Comparison of ENCODE assay signal across 21 cellular contexts in the genomic region with DNA sequence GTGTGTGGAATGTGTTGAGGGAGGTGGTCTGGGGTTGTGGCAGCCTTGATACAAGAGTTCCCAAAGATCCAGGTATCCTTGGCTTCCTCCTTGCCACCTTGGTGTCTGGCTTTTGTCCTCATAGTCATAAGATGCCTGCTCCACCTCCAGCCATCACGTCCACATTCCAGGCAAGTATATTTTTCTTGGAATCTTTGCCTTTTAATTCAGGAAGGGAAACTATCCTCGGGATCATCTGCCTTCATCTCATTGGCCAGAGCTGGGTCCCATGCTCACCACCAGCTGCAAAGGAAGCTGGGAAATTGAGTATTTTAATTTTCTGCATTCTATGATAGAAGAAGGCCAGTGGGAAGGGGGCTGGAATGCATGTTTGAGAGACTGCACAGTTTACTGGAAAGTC.
A peak's percentile ranks its signal among the peaks of the same experiment; 100 is the strongest.
DNase-seq lines count a peak whose midpoint lies in the region; ATAC-seq and TF ChIP-seq lines count a peak whose summit lies in the region.
"Had no signal": no experiment of that assay in that cellular context is flagged by ENCODE, and none has a peak within 500 bp of the region (broad histone marks: within the 10 kb centered on the region; RNA-seq: fewer than 3 reads in every experiment).

No MANE protein-coding gene starts in this region.

- H2BK20ac ChIP-seq in IMR-90 (ENCODE audit: low read depth, low read length): no peak overlapping the region

- peaks cover 8% of the 10 kb centered on the region; the same call in 1 of the 2 replicates for H3K27me3 ChIP-seq in IMR-90 (ENCODE audit: control insufficient read depth, insufficient read depth, low read length)
- H3K27me3 ChIP-seq: ovary had no signal

- CTCF ChIA-PET in IMR-90 (lab: Yijun Ruan, JAX): no interaction called here

- peaks cover 5% of the 10 kb centered on the region for H3K9me3 ChIP-seq in IMR-90 (ENCODE audit: control insufficient read depth, insufficient read depth, low read length)
- H3K9me3 ChIP-seq: ovary, thoracic aorta had no signal

- H4K5ac ChIP-seq in IMR-90 (ENCODE audit: low read depth, low read length): no peak overlapping the region

- H4K8ac ChIP-seq in IMR-90 (ENCODE audit: low read depth in 2 of 2, low read length in 2 of 2): no peak overlapping the region

- WGBS in IMR-90 (ENCODE audit: extremely low coverage in 2 of 2, insufficient read length in 1 of 2), 2 experiments: no CpG with 5 or more reads among the region's 2 CpGs

- TF ChIP-seq CTCF in IMR-90 (conservative IDR thresholded peaks at IDR 0.05; ENCODE audit: low read depth, low read length): no peak

- POLR2A ChIA-PET in IMR-90 (lab: Charles Lee; ENCODE audit: unreplicated experiment): interaction anchor here (0.6 kb wide), 1 partner anchor 55 kb away, joined by 3 read pairs; no protein-coding TSS in a partner anchor

- intact Hi-C loops in IMR-90 (cut with micrococcal nuclease) (no loop called here), Right ventricle myocardium superior (cut with DNase I) (no loop called here)

- BruUV-seq in IMR-90 (replicated peaks; lab: Mats Ljungman, UMichigan): no TSS peak

- H4K91ac ChIP-seq in IMR-90 (ENCODE audit: insufficient read depth, low read depth, low read length): no peak overlapping the region

- H3K14ac ChIP-seq in IMR-90 (replicated peaks; ENCODE audit: low read depth, low read length): no peak overlapping the region

- no peak overlapping the region for H3K9ac ChIP-seq in IMR-90 (ENCODE audit: low read depth, low read length)

- H2AK5ac ChIP-seq in IMR-90 (ENCODE audit: low read depth, low read length): no peak overlapping the region

- H3K23ac ChIP-seq in IMR-90 (ENCODE audit: low read depth, low read length): no peak overlapping the region

- H3K27ac ChIP-seq in IMR-90 (ENCODE audit: insufficient read depth, low read length): no peak overlapping the region
- H3K27ac ChIP-seq: heart left ventricle, ovary, RWPE1, spleen, thoracic aorta had no signal

- H3K36me3 ChIP-seq in IMR-90 (ENCODE audit: control insufficient read depth, insufficient read depth, low read length): no peaks in the 10 kb centered on the region
- H3K36me3 ChIP-seq: heart left ventricle, ovary, spleen, thoracic aorta had no signal

- in situ Hi-C loops in IMR-90 (cut with MboI; ENCODE audit: low sequenced_read_pairs): no loop called here

- H3K79me1 ChIP-seq in IMR-90 (ENCODE audit: low read depth in 1 of 2, low read length in 2 of 2): no peaks in the 10 kb centered on the region

- no peak overlapping the region for H2AK9ac ChIP-seq in IMR-90 (replicated peaks; ENCODE audit: low read depth, low read length, poor library complexity)

- no peak for DNase-seq in IMR-90
- peak; percentile 42 for DNase-seq in islet precursor cell
- no peak for DNase-seq in central memory CD4-positive, alpha-beta T cell
- DNase-seq in Right ventricle myocardium superior: no peak
- no peak for DNase-seq in NCI-H1930 (lab: John Stamatoyannopoulos, UW)
- DNase-seq: activated CD4-positive, alpha-beta memory T cell treated with anti-CD3 and anti-CD28 coated beads for 36 hours; aorta; CD4-positive, alpha-beta memory T cell; naive thymus-derived CD8-positive, alpha-beta T cell; NCI-H1694; NCI-H526 treated with DMSO at 0.1 percent for 48 hours; ovary; right cardiac atrium; spleen; stimulated activated CD4-positive, alpha-beta T cell treated with anti-CD3 and anti-CD28 coated beads, Interleukin-4, amount 100 ng/mL, for 24 hours; stimulated activated naive CD4-positive, alpha-beta T cell had no signal

- no peaks in the 10 kb centered on the region for H3K9me1 ChIP-seq in IMR-90 (ENCODE audit: insufficient read depth, low read length)

- H3K56ac ChIP-seq in IMR-90 (ENCODE audit: extremely low read depth, insufficient read depth, low read length): no peak overlapping the region

- H2AFZ ChIP-seq in IMR-90 (replicated peaks; ENCODE audit: low read length, poor library complexity): no peak overlapping the region

- no peak overlapping the region for H3K4me2 ChIP-seq in IMR-90 (ENCODE audit: low read depth, low read length)

- H4K20me1 ChIP-seq in IMR-90 (ENCODE audit: insufficient read depth, low read length): no peaks in the 10 kb centered on the region

- no peak overlapping the region for H2BK5ac ChIP-seq in IMR-90 (ENCODE audit: low read depth, low read length, poor library complexity, severe bottlenecking)

- no peak overlapping the region for H2BK120ac ChIP-seq in IMR-90 (ENCODE audit: low read depth, low read length)

- TF ChIP-seq POLR2A in IMR-90 (IDR thresholded peaks at IDR 0.05; ENCODE audit: low read depth, low read length): no peak

- dilution Hi-C loops in IMR-90 (cut with HindIII; ENCODE audit: low sequenced_read_pairs, unreplicated experiment): no loop called here

- H3K18ac ChIP-seq in IMR-90 (ENCODE audit: low read depth, low read length): no peak overlapping the region

- no peak; the same call in 1 of the 2 replicates for ATAC-seq in IMR-90 (ENCODE audit: low read depth)
- ATAC-seq in SK-N-SH treated with all-trans-retinoic acid at 6 μM for 48 hours: peak; percentile 40
- ATAC-seq in Right ventricle myocardium superior (ENCODE audit: poor library complexity): no peak
- ATAC-seq in HG02678 (IDR thresholded peaks at IDR 0.05; ENCODE audit: unreplicated experiment): no peak
- ATAC-seq: heart left ventricle; naive thymus-derived CD8-positive, alpha-beta T cell; right cardiac atrium had no signal

- no peak overlapping the region for H3K4me3 ChIP-seq in IMR-90 (ENCODE audit: insufficient read depth, low read depth, low read length)
- H3K4me3 ChIP-seq: heart left ventricle, ovary, spleen, thoracic aorta had no signal

- H3K4me1 ChIP-seq in IMR-90 (ENCODE audit: control insufficient read depth, insufficient read depth, low read length): peaks cover 11% of the 10 kb centered on the region; the same call in 1 of the 2 replicates

- H3K4ac ChIP-seq in IMR-90 (ENCODE audit: low read depth, low read length): no peak overlapping the region

- H2BK15ac ChIP-seq in IMR-90 (ENCODE audit: low read depth, low read length): no peak overlapping the region

- no peak for TF ChIP-seq RAD21 in IMR-90 (IDR thresholded peaks at IDR 0.05; ENCODE audit: low read length)

TF ChIP-seq in IMR-90, 13 proteins besides CTCF, POLR2A, EP300 and RAD21:
- TF ChIP-seq MXI1 (IDR thresholded peaks at IDR 0.05; ENCODE audit: borderline replicate concordance, low read depth, low read length) (no peak), RCOR1 (IDR thresholded peaks at IDR 0.05; ENCODE audit: insufficient replicate concordance, low read length) (no peak), CEBPB (IDR thresholded peaks at IDR 0.05; ENCODE audit: low read depth, low read length) (no peak), CHD1 (IDR thresholded peaks at IDR 0.05; ENCODE audit: low read depth, low read length) (no peak), NFE2L2 (IDR thresholded peaks at IDR 0.05; ENCODE audit: low read depth, low read length) (no peak)
- TF ChIP-seq, protein P1, sequence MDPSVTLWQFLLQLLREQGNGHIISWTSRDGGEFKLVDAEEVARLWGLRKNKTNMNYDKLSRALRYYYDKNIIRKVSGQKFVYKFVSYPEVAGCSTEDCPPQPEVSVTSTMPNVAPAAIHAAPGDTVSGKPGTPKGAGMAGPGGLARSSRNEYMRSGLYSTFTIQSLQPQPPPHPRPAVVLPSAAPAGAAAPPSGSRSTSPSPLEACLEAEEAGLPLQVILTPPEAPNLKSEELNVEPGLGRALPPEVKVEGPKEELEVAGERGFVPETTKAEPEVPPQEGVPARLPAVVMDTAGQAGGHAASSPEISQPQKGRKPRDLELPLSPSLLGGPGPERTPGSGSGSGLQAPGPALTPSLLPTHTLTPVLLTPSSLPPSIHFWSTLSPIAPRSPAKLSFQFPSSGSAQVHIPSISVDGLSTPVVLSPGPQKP (IDR thresholded peaks at IDR 0.05; ENCODE audit: borderline replicate concordance, low read depth, low read length): no peak
- TF ChIP-seq, protein P2, sequence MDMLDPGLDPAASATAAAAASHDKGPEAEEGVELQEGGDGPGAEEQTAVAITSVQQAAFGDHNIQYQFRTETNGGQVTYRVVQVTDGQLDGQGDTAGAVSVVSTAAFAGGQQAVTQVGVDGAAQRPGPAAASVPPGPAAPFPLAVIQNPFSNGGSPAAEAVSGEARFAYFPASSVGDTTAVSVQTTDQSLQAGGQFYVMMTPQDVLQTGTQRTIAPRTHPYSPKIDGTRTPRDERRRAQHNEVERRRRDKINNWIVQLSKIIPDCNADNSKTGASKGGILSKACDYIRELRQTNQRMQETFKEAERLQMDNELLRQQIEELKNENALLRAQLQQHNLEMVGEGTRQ (IDR thresholded peaks at IDR 0.05; ENCODE audit: low read depth, low read length): peak; percentile 39; the same call in 1 of the 2 replicates

TF ChIP-seq in SK-N-SH treated with all-trans-retinoic acid at 6 μM for 48 hours, 23 proteins besides CTCF, POLR2A, EP300 and RAD21 (continues in another document):
- TF ChIP-seq RARB (CRISPR knock-in tag; IDR thresholded peaks at IDR 0.05) (no peak), TCF4 (CRISPR knock-in tag; IDR thresholded peaks at IDR 0.05; ENCODE audit: borderline replicate concordance) (no peak), ZFP30 (CRISPR knock-in tag; IDR thresholded peaks at IDR 0.05) (no peak), ZFP3 (CRISPR knock-in tag; IDR thresholded peaks at IDR 0.05) (no peak), ZNF8 (CRISPR knock-in tag; IDR thresholded peaks at IDR 0.05) (no peak)
- TF ChIP-seq, protein P3, sequence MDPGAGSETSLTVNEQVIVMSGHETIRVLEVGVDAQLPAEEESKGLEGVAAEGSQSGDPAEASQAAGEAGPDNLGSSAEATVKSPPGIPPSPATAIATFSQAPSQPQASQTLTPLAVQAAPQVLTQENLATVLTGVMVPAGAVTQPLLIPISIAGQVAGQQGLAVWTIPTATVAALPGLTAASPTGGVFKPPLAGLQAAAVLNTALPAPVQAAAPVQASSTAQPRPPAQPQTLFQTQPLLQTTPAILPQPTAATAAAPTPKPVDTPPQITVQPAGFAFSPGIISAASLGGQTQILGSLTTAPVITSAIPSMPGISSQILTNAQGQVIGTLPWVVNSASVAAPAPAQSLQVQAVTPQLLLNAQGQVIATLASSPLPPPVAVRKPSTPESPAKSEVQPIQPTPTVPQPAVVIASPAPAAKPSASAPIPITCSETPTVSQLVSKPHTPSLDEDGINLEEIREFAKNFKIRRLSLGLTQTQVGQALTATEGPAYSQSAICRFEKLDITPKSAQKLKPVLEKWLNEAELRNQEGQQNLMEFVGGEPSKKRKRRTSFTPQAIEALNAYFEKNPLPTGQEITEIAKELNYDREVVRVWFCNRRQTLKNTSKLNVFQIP (CRISPR knock-in tag; IDR thresholded peaks at IDR 0.05; ENCODE audit: borderline replicate concordance, low read depth): no peak
